ENCODE assay signal across 1 cellular context in the genomic region with DNA sequence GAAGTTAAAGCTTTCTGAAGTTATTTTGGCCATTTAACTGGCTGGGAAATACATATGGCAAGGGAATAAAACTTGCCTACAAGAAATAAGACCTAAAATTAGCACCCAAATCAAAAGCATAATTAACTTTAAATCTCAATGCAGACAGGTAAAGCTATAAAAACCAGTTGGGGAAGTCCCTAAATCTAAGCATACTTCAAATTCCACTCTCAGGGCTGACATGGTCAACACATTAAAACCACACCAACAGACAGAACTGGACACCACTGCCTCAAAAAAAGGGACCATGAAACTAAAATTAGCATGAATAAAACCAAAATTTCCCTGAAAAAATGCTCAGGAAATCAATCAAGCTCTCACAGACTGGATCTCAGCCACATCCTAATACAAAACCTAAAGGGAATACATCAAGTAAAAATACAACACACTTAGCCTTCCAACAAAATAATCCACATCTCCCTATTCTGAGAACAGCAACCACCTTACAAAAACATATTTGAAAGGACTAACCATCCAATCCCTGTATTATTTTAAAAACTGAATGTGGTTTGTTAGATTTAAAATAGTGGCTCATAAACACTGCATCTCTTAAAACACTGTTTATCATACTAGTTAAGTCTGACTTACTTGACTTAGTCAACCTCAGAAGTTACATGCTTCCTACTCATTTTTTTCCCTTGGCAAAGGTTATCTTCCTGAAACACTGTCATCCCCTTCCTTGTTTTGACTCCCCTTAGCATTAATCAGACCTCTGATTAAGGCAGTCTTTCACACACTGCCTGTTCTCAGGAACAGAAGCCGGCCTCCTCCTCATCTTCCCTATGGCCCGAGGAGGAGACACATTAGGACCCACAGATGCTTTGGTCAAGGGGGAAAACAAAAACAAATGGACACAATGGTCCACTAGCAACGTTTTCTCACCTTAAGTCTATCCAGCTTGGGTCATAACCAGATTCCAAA.
TF ChIP-seq lines count a peak whose summit lies in the region.

No MANE protein-coding gene starts in this region.

TF ChIP-seq in GM12878, 131 proteins besides CTCF, POLR2A, EP300 and RAD21 (continued from another document):
- TF ChIP-seq, protein P1, sequence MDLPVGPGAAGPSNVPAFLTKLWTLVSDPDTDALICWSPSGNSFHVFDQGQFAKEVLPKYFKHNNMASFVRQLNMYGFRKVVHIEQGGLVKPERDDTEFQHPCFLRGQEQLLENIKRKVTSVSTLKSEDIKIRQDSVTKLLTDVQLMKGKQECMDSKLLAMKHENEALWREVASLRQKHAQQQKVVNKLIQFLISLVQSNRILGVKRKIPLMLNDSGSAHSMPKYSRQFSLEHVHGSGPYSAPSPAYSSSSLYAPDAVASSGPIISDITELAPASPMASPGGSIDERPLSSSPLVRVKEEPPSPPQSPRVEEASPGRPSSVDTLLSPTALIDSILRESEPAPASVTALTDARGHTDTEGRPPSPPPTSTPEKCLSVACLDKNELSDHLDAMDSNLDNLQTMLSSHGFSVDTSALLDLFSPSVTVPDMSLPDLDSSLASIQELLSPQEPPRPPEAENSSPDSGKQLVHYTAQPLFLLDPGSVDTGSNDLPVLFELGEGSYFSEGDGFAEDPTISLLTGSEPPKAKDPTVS (IDR thresholded peaks at IDR 0.05; ENCODE audit: low read depth, low read length): no peak
- TF ChIP-seq ZNF274 (IDR thresholded peaks at IDR 0.05; ENCODE audit: insufficient read depth, insufficient read length): no peak
- no peak for TF ChIP-seq ASH2L (IDR thresholded peaks at IDR 0.05; ENCODE audit: borderline replicate concordance, low read depth)
- no peak for TF ChIP-seq SRF (IDR thresholded peaks at IDR 0.05; ENCODE audit: low read depth in 2 of 2, low read length in 2 of 2)
- TF ChIP-seq CREM (IDR thresholded peaks at IDR 0.05; ENCODE audit: low read depth): no peak
- no peak for TF ChIP-seq WRNIP1 (IDR thresholded peaks at IDR 0.05; ENCODE audit: borderline replicate concordance, low read depth, low read length)
- no peak for TF ChIP-seq SP1 (IDR thresholded peaks at IDR 0.05; ENCODE audit: low read depth, low read length)
- no peak for TF ChIP-seq HDAC6 (IDR thresholded peaks at IDR 0.05; ENCODE audit: unreplicated experiment)
- no peak for TF ChIP-seq PAX5 (IDR thresholded peaks at IDR 0.05; ENCODE audit: borderline replicate concordance, low read depth, low read length)
- peak; percentile 48; the same call in 1 of the 2 replicates for TF ChIP-seq POLR2AphosphoS5 (IDR thresholded peaks at IDR 0.05; ENCODE audit: low read length)
- TF ChIP-seq, protein P2, sequence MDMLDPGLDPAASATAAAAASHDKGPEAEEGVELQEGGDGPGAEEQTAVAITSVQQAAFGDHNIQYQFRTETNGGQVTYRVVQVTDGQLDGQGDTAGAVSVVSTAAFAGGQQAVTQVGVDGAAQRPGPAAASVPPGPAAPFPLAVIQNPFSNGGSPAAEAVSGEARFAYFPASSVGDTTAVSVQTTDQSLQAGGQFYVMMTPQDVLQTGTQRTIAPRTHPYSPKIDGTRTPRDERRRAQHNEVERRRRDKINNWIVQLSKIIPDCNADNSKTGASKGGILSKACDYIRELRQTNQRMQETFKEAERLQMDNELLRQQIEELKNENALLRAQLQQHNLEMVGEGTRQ (IDR thresholded peaks at IDR 0.05; ENCODE audit: borderline replicate concordance, low read depth, low read length): no peak
- no peak for TF ChIP-seq BCL11A (IDR thresholded peaks at IDR 0.05; ENCODE audit: low read depth, low read length)
TF ChIP-seq in GM12878: peak in this region for 2.
